Comparison of ENCODE assay signal across 23 cellular contexts in genomic region chr5:10585120-10585915, GRCh38. TPM values are rescaled to one million over a fixed set of nuclear protein-coding genes. Genes with fewer than 3 reads are reported as not detected.
DNase-seq lines count a peak whose midpoint lies in the region; ATAC-seq and TF ChIP-seq lines count a peak whose summit lies in the region.
"Had no signal": no experiment of that assay in that cellular context is flagged by ENCODE, and none has a peak within 500 bp of the region (broad histone marks: within the 10 kb centered on the region; RNA-seq: fewer than 3 reads in every experiment).

No MANE protein-coding gene starts in this region.

- DNase-seq in Caco-2 (no peak), spleen (peak; percentile 65), DMS114 treated with DMSO at 0.1 percent for 48 hours (lab: John Stamatoyannopoulos, UW; ENCODE audit: unreplicated experiment) (no peak), mucosa of descending colon (no peak), glutamatergic neuron (no peak)
- DNase-seq: activated CD4-positive, alpha-beta T cell treated with anti-CD3 and anti-CD28 coated beads, Interleukin-2, amount 10 ng/mL, durations not matched to agents 7 days and 5 days; activated gamma-delta T cell; CD4-positive, alpha-beta memory T cell; DMS53; endodermal cell; GOT3; NCI-H1417; NCI-H510A treated with DMSO at 0.1 percent for 48 hours; small intestine; stimulated activated naive CD8-positive, alpha-beta T cell treated with anti-CD3 and anti-CD28 coated beads, Interleukin-15, amount 100 ng/mL, for 72 hours; transverse colon had no signal

- no peaks in the 10 kb centered on the region for H3K36me3 ChIP-seq in Caco-2 (ENCODE audit: control insufficient read depth, insufficient read depth, low read length)
- no peaks in the 10 kb centered on the region for H3K36me3 ChIP-seq in KOPT-K1 (ENCODE audit: insufficient read depth, low read length)
- no peaks in the 10 kb centered on the region for H3K36me3 ChIP-seq in spleen
- H3K36me3 ChIP-seq in mucosa of descending colon (ENCODE audit: low read depth): no peaks in the 10 kb centered on the region
- H3K36me3 ChIP-seq: adrenal gland, breast epithelium, transverse colon had no signal

- H3K4me3 Mint-ChIP-seq in Caco-2 (ENCODE audit: unreplicated experiment): no peak overlapping the region
- no peak overlapping the region for H3K4me3 Mint-ChIP-seq in glutamatergic neuron (ENCODE audit: unreplicated experiment)
- H3K4me3 Mint-ChIP-seq: activated CD4-positive, alpha-beta T cell treated with anti-CD3 and anti-CD28 coated beads, Interleukin-2, amount 10 ng/mL, durations not matched to agents 7 days and 5 days; endodermal cell; stimulated activated naive CD8-positive, alpha-beta T cell treated with anti-CD3 and anti-CD28 coated beads, Interleukin-15, amount 100 ng/mL, for 72 hours had no signal

- H3K27ac Mint-ChIP-seq in Caco-2 (ENCODE audit: unreplicated experiment) (peak overlapping the region; percentile 6), glutamatergic neuron (ENCODE audit: unreplicated experiment) (no peak overlapping the region)
- H3K27ac Mint-ChIP-seq: activated CD4-positive, alpha-beta T cell treated with anti-CD3 and anti-CD28 coated beads, Interleukin-2, amount 10 ng/mL, durations not matched to agents 7 days and 5 days; CD4-positive, alpha-beta memory T cell; endodermal cell; stimulated activated naive CD8-positive, alpha-beta T cell treated with anti-CD3 and anti-CD28 coated beads, Interleukin-15, amount 100 ng/mL, for 72 hours had no signal

- no peak for TF ChIP-seq POLR2A in spleen (IDR thresholded peaks at IDR 0.05)

- peaks cover 24% of the 10 kb centered on the region for H3K4me1 Mint-ChIP-seq in Caco-2 (ENCODE audit: low read depth, unreplicated experiment)
- H3K4me1 Mint-ChIP-seq in glutamatergic neuron (ENCODE audit: low read depth, unreplicated experiment): peaks cover 60% of the 10 kb centered on the region

- 70 to 87% (median 73%) methylated on average over 10 of the region's 10 CpGs for WGBS in spleen, 5 donors

- H3K27me3 Mint-ChIP-seq in Caco-2 (ENCODE audit: insufficient read depth, unreplicated experiment) (no peaks in the 10 kb centered on the region), glutamatergic neuron (ENCODE audit: unreplicated experiment) (peaks cover 4% of the 10 kb centered on the region)
- H3K27me3 Mint-ChIP-seq: CD4-positive, alpha-beta memory T cell had no signal

- no TSS peak for BruUV-seq in Caco-2 (replicated peaks; lab: Mats Ljungman, UMichigan)

- TF ChIP-seq CTCF in Caco-2 (IDR thresholded peaks at IDR 0.05; ENCODE audit: insufficient read depth in 1 of 2, low read depth in 1 of 2, low read length in 1 of 2, severe bottlenecking in 1 of 2, unreplicated experiment in 1 of 2): no peak
- no peak for TF ChIP-seq CTCF in spleen (IDR thresholded peaks at IDR 0.05 in 8 of 11, conservative IDR thresholded peaks at IDR 0.05 in 3 of 11)
- TF ChIP-seq CTCF in mucosa of descending colon (IDR thresholded peaks at IDR 0.05): no peak
- no peak for TF ChIP-seq CTCF in glutamatergic neuron (IDR thresholded peaks at IDR 0.05; ENCODE audit: partially characterized antibody, unreplicated experiment)

- H3K9me3 Mint-ChIP-seq in Caco-2 (ENCODE audit: unreplicated experiment): no peaks in the 10 kb centered on the region
- H3K9me3 Mint-ChIP-seq in glutamatergic neuron (ENCODE audit: unreplicated experiment): peaks cover 7% of the 10 kb centered on the region

- H3K4me1 ChIP-seq in Caco-2 (peaks cover 1% of the 10 kb centered on the region; the same call in 1 of the 2 replicates), spleen (peaks cover 18 to 92% (median 45%) of the 10 kb centered on the region in 6 donors), mucosa of descending colon (ENCODE audit: low read depth) (no peaks in the 10 kb centered on the region)
- H3K4me1 ChIP-seq: adrenal gland, breast epithelium, transverse colon had no signal

- H3K36me3 Mint-ChIP-seq in Caco-2 (ENCODE audit: insufficient read depth, unreplicated experiment) (no peaks in the 10 kb centered on the region), glutamatergic neuron (ENCODE audit: unreplicated experiment) (peaks cover 4% of the 10 kb centered on the region)

- POLR2A ChIA-PET in Caco-2 (lab: Charles Lee): interaction anchor here (0.6 kb wide), 1 partner anchor 329 kb away, joined by 5 read pairs; no protein-coding TSS in a partner anchor

- CTCF ChIA-PET in Caco-2 (lab: Charles Lee): interaction anchor here (0.6 kb wide), 1 partner anchor 15 kb away, joined by 3 read pairs; no protein-coding TSS in a partner anchor

- intact Hi-C loops in Caco-2 (cut with micrococcal nuclease; ENCODE audit: unreplicated experiment): no loop called here
- intact Hi-C loops in spleen (cut with DNase I; ENCODE audit: low total_unique reads): no loop called here
- intact Hi-C loops in mucosa of descending colon (cut with DNase I, micrococcal nuclease): no loop called here

- H3K9me3 ChIP-seq in Caco-2 (no peaks in the 10 kb centered on the region), KOPT-K1 (ENCODE audit: insufficient read depth, low read length, poor library complexity, severe bottlenecking) (no peaks in the 10 kb centered on the region), spleen (peaks cover 0 to 10% (median 0%) of the 10 kb centered on the region in 8 donors), mucosa of descending colon (no peaks in the 10 kb centered on the region)
- H3K9me3 ChIP-seq: adrenal gland, breast epithelium, transverse colon had no signal

- ATAC-seq in mucosa of descending colon: no peak
- ATAC-seq: HepG2 had no signal

- H3K4me3 ChIP-seq in Caco-2 (ENCODE audit: low read depth, low read length): no peak overlapping the region
- H3K4me3 ChIP-seq in spleen: no peak overlapping the region
- no peak overlapping the region for H3K4me3 ChIP-seq in mucosa of descending colon
- H3K4me3 ChIP-seq: adrenal gland, breast epithelium, transverse colon had no signal

- peak overlapping the region; percentile 40 for H3K27ac ChIP-seq in KOPT-K1 (ENCODE audit: low read depth, low read length, poor library complexity, severe bottlenecking)
- H3K27ac ChIP-seq in angular gyrus (ENCODE audit: low read depth, low read length): peak overlapping the region; percentile 26
- H3K27ac ChIP-seq in spleen: no peak overlapping the region
- H3K27ac ChIP-seq: adrenal gland, breast epithelium, HL-60, SK-N-MC, transverse colon had no signal

- H3K27me3 ChIP-seq in Caco-2 (replicated peaks; ENCODE audit: control insufficient read depth, insufficient read depth, low read length): no peaks in the 10 kb centered on the region
- no peaks in the 10 kb centered on the region for H3K27me3 ChIP-seq in spleen (replicated peaks in 1 of 7)
- H3K27me3 ChIP-seq: breast epithelium had no signal

RNA-seq across cellular contexts. Expression of gene ANKRD33B, which starts 21.4 kb away (rescaled TPM):
- total RNA-seq in Caco-2 (2022): 22.8 and 25.3 TPM in 2 replicates
- 10 to 100 TPM; 20.7 to 37.8 (median 26.7) TPM for total RNA-seq in spleen
- polyA plus RNA-seq in spleen: 1 to 10 TPM; 2.0 to 5.3 (median 2.4) TPM
- 1 to 10 TPM in 2 of 3 donors, under 1 TPM in 1; 0.96 to 3.3 (median 1.7) TPM for total RNA-seq in mucosa of descending colon
- total RNA-seq in glutamatergic neuron (ENCODE audit: unreplicated experiment): 14.5 TPM
- polyA plus RNA-seq: HepG2 had no signal

Comparison
In these comparisons a context has a peak if more than half of its experiments do, and no peak if none do; other contexts are left out.
1. H3K27ac ChIP-seq: peak in KOPT-K1 (single experiment) and angular gyrus (single experiment); none in spleen (0 of 8).